15 cellular contexts compared by ENCODE assay signal in the genomic region with DNA sequence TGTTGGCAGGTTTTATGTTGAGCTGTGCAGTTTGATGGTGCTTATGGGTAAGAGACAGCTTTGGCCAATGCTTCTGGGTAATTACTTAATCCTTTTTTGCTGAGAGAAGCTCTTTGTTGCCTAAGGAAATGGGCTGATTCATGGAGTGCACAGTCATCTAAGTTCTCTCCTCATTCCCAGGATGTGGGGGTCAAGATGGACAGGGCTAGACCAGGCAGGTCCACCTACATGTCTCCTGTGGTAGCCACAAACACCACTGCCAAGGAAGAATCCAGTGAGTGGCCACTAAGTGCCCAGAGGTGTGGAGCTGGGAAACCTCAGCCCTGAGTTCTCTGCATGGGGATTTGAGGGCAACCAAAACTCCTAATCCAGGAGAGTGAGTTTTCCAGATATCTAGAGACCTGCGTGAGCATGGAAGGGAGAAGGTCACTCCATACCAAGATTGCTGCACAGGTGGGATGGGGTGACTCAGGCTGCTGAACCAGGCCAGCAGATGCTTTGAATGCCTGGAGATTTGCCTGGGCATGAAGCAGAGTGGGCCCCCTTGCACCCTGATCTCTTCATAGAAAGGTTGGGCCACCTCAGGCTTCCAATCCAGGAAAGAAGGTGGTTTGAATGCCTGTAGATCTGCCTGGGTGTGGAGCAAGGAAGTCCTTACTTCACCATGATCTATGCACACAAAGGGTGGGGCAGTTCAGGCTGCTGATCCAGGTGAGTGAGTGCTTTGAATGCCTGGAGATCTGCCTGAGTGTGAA.
A peak's percentile ranks its signal among the peaks of the same experiment; 100 is the strongest.
DNase-seq lines count a peak whose midpoint lies in the region; TF ChIP-seq lines count a peak whose summit lies in the region.
"Had no signal": no experiment of that assay in that cellular context is flagged by ENCODE, and none has a peak within 500 bp of the region (broad histone marks: within the 10 kb centered on the region; RNA-seq: fewer than 3 reads in every experiment).

No MANE protein-coding gene starts in this region.

- H2AK5ac ChIP-seq in H9 (ENCODE audit: insufficient read length, low read length) = no peak overlapping the region
- H2AK5ac ChIP-seq in neuronal stem cell (ENCODE audit: low read depth, low read length) = no peak overlapping the region

- no peaks in the 10 kb centered on the region for H3K4me1 Mint-ChIP-seq in H9
- H3K4me1 Mint-ChIP-seq: B cell, IgD-negative memory B cell had no signal

- peaks cover 24 to 29% of the 10 kb centered on the region in 2 experiments for H3K9me3 Mint-ChIP-seq in H9

- no peaks in the 10 kb centered on the region for H3K23me2 ChIP-seq in H9 (ENCODE audit: insufficient read length, low read depth, low read length, poor library complexity, severe bottlenecking)

- H2BK5ac ChIP-seq in H9 (ENCODE audit: insufficient read length, low read length) = no peak overlapping the region
- H2BK5ac ChIP-seq in neuronal stem cell (ENCODE audit: low read length) = no peak overlapping the region

- H4K91ac ChIP-seq in H9 (ENCODE audit: insufficient read length, low read depth, low read length) (no peak overlapping the region), neuronal stem cell (ENCODE audit: low read depth, low read length, poor library complexity) (no peak overlapping the region)

- no peak overlapping the region for H2BK20ac ChIP-seq in H9 (ENCODE audit: low read depth, low read length, poor library complexity, severe bottlenecking)

- POLR2A ChIA-PET in RWPE1 (lab: Yijun Ruan, JAX; ENCODE audit: low non-redundant PET) = no interaction called here

- H3K9ac ChIP-seq in H9 (ENCODE audit: extremely low read depth, insufficient read length, low read length) (no peak overlapping the region), neuronal stem cell (ENCODE audit: low read depth, low read length, poor library complexity) (no peak overlapping the region)
- H3K9ac ChIP-seq: BLaER1 treated with 17β-estradiol and CSF1 and Interleukin-3, amounts not matched to agents 10 nM and 100 nM had no signal

- no peaks in the 10 kb centered on the region; the same call in 1 of the 2 replicates for H3K27me3 Mint-ChIP-seq in H9 (ENCODE audit: low read depth)
- H3K27me3 Mint-ChIP-seq: B cell, IgD-negative memory B cell had no signal

- H2BK120ac ChIP-seq in H9 (ENCODE audit: low read depth, low read length, poor library complexity, severe bottlenecking) (no peak overlapping the region), neuronal stem cell (ENCODE audit: low read depth, low read length) (no peak overlapping the region)

- H3K79me2 ChIP-seq in H9 (ENCODE audit: insufficient read depth, low read length) = no peaks in the 10 kb centered on the region

- no peak overlapping the region for H4K5ac ChIP-seq in H9 (ENCODE audit: insufficient read length, low read depth, low read length)

- H3K4me3 ChIP-seq in epithelial cell of esophagus (ENCODE audit: low read length) (no peak overlapping the region), neuronal stem cell (ENCODE audit: low read length in 2 of 2) (no peak overlapping the region)
- H3K4me3 ChIP-seq: BLaER1 treated with 17β-estradiol and CSF1 and Interleukin-3, amounts not matched to agents 10 nM and 100 nM; GM12878 had no signal

- H3K9me3 ChIP-seq in H9 (ENCODE audit: control insufficient read depth, low read depth, low read length) = peaks cover 7% of the 10 kb centered on the region
- no peaks in the 10 kb centered on the region for H3K9me3 ChIP-seq in neuronal stem cell (replicated peaks in 1 of 2; ENCODE audit: control insufficient read depth in 2 of 2, insufficient read depth in 1 of 2, low read depth in 1 of 2, low read length in 2 of 2)

- H2AFZ ChIP-seq in H9 (ENCODE audit: low read length) (no peak overlapping the region), neuronal stem cell (ENCODE audit: low read length) (no peak overlapping the region)

- no peak overlapping the region for H2BK12ac ChIP-seq in H9 (ENCODE audit: insufficient read length, low read depth, low read length)
- H2BK12ac ChIP-seq in neuronal stem cell (ENCODE audit: low read length) = no peak overlapping the region

- H3K4ac ChIP-seq in H9 (ENCODE audit: low read depth, low read length) (no peak overlapping the region), neuronal stem cell (ENCODE audit: low read length) (no peak overlapping the region)

- H3K27me3 ChIP-seq in H9 (ENCODE audit: insufficient read depth, low read length) (no peaks in the 10 kb centered on the region), neuronal stem cell (ENCODE audit: control insufficient read depth in 3 of 3, insufficient read depth in 3 of 3, low read depth in 1 of 3, low read length in 3 of 3) (no peaks in the 10 kb centered on the region)
- H3K27me3 ChIP-seq: BLaER1 treated with 17β-estradiol and CSF1 and Interleukin-3, amounts not matched to agents 10 nM and 100 nM had no signal

- H3K4me3 Mint-ChIP-seq in H9 = no peak overlapping the region
- H3K4me3 Mint-ChIP-seq: B cell; CD8-positive, alpha-beta T cell; IgD-negative memory B cell had no signal

- DNase-seq in H9 (no peak), RWPE1 (ENCODE audit: low spot score) (no peak), epithelial cell of esophagus (ENCODE audit: low read depth) (peak; percentile 47), neuronal stem cell (ENCODE audit: low spot score) (no peak), NCI-H2171 treated with DMSO at 0.1 percent for 48 hours (lab: John Stamatoyannopoulos, UW) (no peak), HuH-7.5 (ENCODE audit: low spot score) (no peak)
- DNase-seq: Calu3; CD8-positive, alpha-beta T cell; DMS79 treated with DMSO at 0.1 percent for 48 hours; HCEC 1CT had no signal

- H3K36me3 Mint-ChIP-seq in H9 (ENCODE audit: insufficient read depth in 1 of 3, low read depth in 3 of 3) = peaks cover 5 to 16% (median 15%) of the 10 kb centered on the region in 3 experiments; a peak in 6 of 7 replicates
- H3K36me3 Mint-ChIP-seq: CD8-positive, alpha-beta T cell; IgD-negative memory B cell had no signal

- H3K23ac ChIP-seq in H9 (ENCODE audit: insufficient read length, low read depth, low read length) (no peak overlapping the region), neuronal stem cell (ENCODE audit: low read depth, low read length, poor library complexity) (no peak overlapping the region)

- H4K8ac ChIP-seq in H9 (replicated peaks; ENCODE audit: insufficient read length, low read depth, low read length) = no peak overlapping the region
- H4K8ac ChIP-seq in neuronal stem cell (ENCODE audit: low read depth, low read length) = peak overlapping the region; percentile 43

- H3T11ph ChIP-seq in H9 (ENCODE audit: low read length) = no peak overlapping the region

- H3K27ac Mint-ChIP-seq in H9 = no peak overlapping the region
- H3K27ac Mint-ChIP-seq: B cell; CD8-positive, alpha-beta T cell; IgD-negative memory B cell had no signal

- H2BK15ac ChIP-seq in H9 (ENCODE audit: low read depth, low read length) (no peak overlapping the region), neuronal stem cell (ENCODE audit: low read length) (no peak overlapping the region)

- H3K4me1 ChIP-seq in H9 (ENCODE audit: insufficient read depth, low read length) (no peaks in the 10 kb centered on the region), neuronal stem cell (ENCODE audit: control insufficient read depth in 2 of 2, insufficient read depth in 1 of 2, low read depth in 1 of 2, low read length in 2 of 2) (no peaks in the 10 kb centered on the region)

- H3K27ac ChIP-seq in H9 (ENCODE audit: insufficient read length, low read depth, low read length) (no peak overlapping the region), RWPE1 (peak overlapping the region; percentile 18; the same call in 1 of the 2 replicates), neuronal stem cell (replicated peaks; ENCODE audit: low read length) (no peak overlapping the region)
- H3K27ac ChIP-seq: BLaER1 treated with 17β-estradiol and CSF1 and Interleukin-3, amounts not matched to agents 10 nM and 100 nM; HL-60 had no signal

- H3K56ac ChIP-seq in H9 (ENCODE audit: insufficient read length, low read depth, low read length) = no peak overlapping the region

- no peaks in the 10 kb centered on the region for H4K20me1 ChIP-seq in H9 (ENCODE audit: control insufficient read depth, insufficient read depth, insufficient read length)
- H4K20me1 ChIP-seq: BLaER1 treated with 17β-estradiol and CSF1 and Interleukin-3, amounts not matched to agents 10 nM and 100 nM had no signal

- H3K36me3 ChIP-seq in neuronal stem cell (replicated peaks in 1 of 2; ENCODE audit: control insufficient read depth in 2 of 2, insufficient read depth in 2 of 2, low read length in 2 of 2) = no peaks in the 10 kb centered on the region
- H3K36me3 ChIP-seq: BLaER1 treated with 17β-estradiol and CSF1 and Interleukin-3, amounts not matched to agents 10 nM and 100 nM had no signal

- no peaks in the 10 kb centered on the region for H3K79me1 ChIP-seq in H9 (ENCODE audit: insufficient read depth, low read depth, low read length, poor library complexity, severe bottlenecking)
- peaks cover 2% of the 10 kb centered on the region for H3K79me1 ChIP-seq in neuronal stem cell (ENCODE audit: low read depth, low read length)

- no peak for TF ChIP-seq CTCF in H9 (conservative IDR thresholded peaks at IDR 0.05)
- TF ChIP-seq CTCF in RWPE1 (conservative IDR thresholded peaks at IDR 0.05; ENCODE audit: low read depth) = no peak
- no peak for TF ChIP-seq CTCF in epithelial cell of esophagus (IDR thresholded peaks at IDR 0.05; ENCODE audit: insufficient read depth, low read depth, low read length, missing control alignments)

- WGBS in H9 (ENCODE audit: extremely low coverage, insufficient read length, low lambda C conversion rate) = no CpG with 5 or more reads among the region's 1 CpG
- no CpG with 5 or more reads among the region's 1 CpG for WGBS in neuronal stem cell (ENCODE audit: extremely low coverage in 2 of 2, insufficient read length in 2 of 2, insufficient replicate concordance in 1 of 2), 2 donors

- H3K18ac ChIP-seq in H9 (ENCODE audit: insufficient read length, low read depth, low read length) = no peak overlapping the region
- H3K18ac ChIP-seq in neuronal stem cell (ENCODE audit: low read length) = no peak overlapping the region

- H3K4me2 ChIP-seq in H9 (ENCODE audit: insufficient read depth, insufficient read length, low read length) (no peak overlapping the region), neuronal stem cell (ENCODE audit: insufficient read depth, low read length, poor library complexity, severe bottlenecking) (no peak overlapping the region)
- H3K4me2 ChIP-seq: BLaER1 treated with 17β-estradiol and CSF1 and Interleukin-3, amounts not matched to agents 10 nM and 100 nM had no signal

- peak overlapping the region; percentile 64; the same call in 1 of the 2 replicates for H3K14ac ChIP-seq in H9 (ENCODE audit: insufficient read depth, low read length)
- no peak overlapping the region for H3K14ac ChIP-seq in neuronal stem cell (ENCODE audit: low read length)

- CTCF ChIA-PET in RWPE1 (lab: Yijun Ruan, JAX) = no interaction called here
